Comparison of ENCODE assay signal across 17 cellular contexts in the genomic region with DNA sequence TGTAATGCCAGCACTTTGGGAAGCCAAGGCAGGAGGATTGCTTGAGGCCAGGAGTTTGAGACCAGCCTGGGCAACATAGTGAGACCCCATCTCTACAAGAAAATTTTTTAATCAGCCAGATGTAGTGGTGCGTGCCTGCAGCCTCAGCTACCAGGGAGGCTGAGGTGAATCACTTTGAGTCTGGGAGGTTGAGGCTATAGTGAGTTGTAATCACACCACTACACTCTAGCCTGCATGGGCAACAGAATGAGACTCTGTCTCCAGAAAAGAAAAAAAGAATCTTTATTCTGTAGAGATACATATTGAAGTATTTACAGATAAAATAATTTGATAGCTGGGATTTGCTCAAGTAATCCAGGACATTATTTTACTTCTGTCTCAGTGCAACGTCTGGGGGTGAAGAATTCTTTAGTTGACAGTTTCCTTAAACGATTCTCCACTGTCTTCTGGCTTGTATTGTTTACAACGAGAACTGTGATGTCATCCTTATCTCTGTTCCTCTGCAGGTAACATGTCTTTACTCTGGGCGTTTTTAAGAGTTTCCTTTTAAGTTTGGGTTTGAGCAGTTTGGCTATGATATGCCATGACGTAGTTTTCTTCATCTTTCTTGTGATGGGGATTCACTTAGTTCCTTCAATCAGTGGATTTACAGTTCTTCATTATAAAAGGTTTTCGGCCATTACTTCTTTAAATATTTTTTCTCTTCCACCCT. TPM values are rescaled to one million over a fixed set of nuclear protein-coding genes. Genes with fewer than 3 reads are reported as not detected.
DNase-seq lines count a peak whose midpoint lies in the region; ATAC-seq, FAIRE-seq and TF ChIP-seq lines count a peak whose summit lies in the region.
"Had no signal": no experiment of that assay in that cellular context is flagged by ENCODE, and none has a peak within 500 bp of the region (broad histone marks: within the 10 kb centered on the region; RNA-seq: fewer than 3 reads in every experiment).

No MANE protein-coding gene starts in this region.

- H3K27ac Mint-ChIP-seq in activated CD8-positive, alpha-beta T cell treated with anti-CD3 and anti-CD28 coated beads for 36 hours, result no peak overlapping the region
- H3K27ac Mint-ChIP-seq in activated CD8-positive, alpha-beta T cell treated with anti-CD3 and anti-CD28 coated beads, Interleukin-2, amount 10 ng/mL, durations not matched to agents 7 days and 5 days, result no peak overlapping the region

- H3K4me1 ChIP-seq in mesodermal cell (ENCODE audit: control insufficient read depth, insufficient read depth, low read length, poor library complexity, severe bottlenecking), result peaks cover 23% of the 10 kb centered on the region

- no peaks in the 10 kb centered on the region for H3K9me3 Mint-ChIP-seq in activated CD8-positive, alpha-beta T cell treated with anti-CD3 and anti-CD28 coated beads for 36 hours
- no peaks in the 10 kb centered on the region for H3K9me3 Mint-ChIP-seq in activated CD8-positive, alpha-beta T cell treated with anti-CD3 and anti-CD28 coated beads, Interleukin-2, amount 10 ng/mL, durations not matched to agents 7 days and 5 days (ENCODE audit: insufficient read depth)

- peaks cover 35% of the 10 kb centered on the region for H3K36me3 Mint-ChIP-seq in activated CD8-positive, alpha-beta T cell treated with anti-CD3 and anti-CD28 coated beads for 36 hours (ENCODE audit: low read depth)
- peaks cover 19% of the 10 kb centered on the region for H3K36me3 Mint-ChIP-seq in activated CD8-positive, alpha-beta T cell treated with anti-CD3 and anti-CD28 coated beads, Interleukin-2, amount 10 ng/mL, durations not matched to agents 7 days and 5 days (ENCODE audit: low read depth)

- FAIRE-seq in D721Med (lab: Jason Lieb, UNC) (peak; percentile 16), frontal cortex (lab: Jason Lieb, UNC) (no peak)

- H3K9me3 ChIP-seq in mesodermal cell (ENCODE audit: control insufficient read depth, low read length), result no peaks in the 10 kb centered on the region

- H3K4me3 ChIP-seq in mesodermal cell (ENCODE audit: extremely low read depth, insufficient read depth, low read length, poor library complexity, severe bottlenecking), result no peak overlapping the region
- H3K4me3 ChIP-seq: GM23248, PC-9 had no signal

- H3K4me3 Mint-ChIP-seq in activated CD8-positive, alpha-beta T cell treated with anti-CD3 and anti-CD28 coated beads for 36 hours, result no peak overlapping the region
- H3K4me3 Mint-ChIP-seq in activated CD8-positive, alpha-beta T cell treated with anti-CD3 and anti-CD28 coated beads, Interleukin-2, amount 10 ng/mL, durations not matched to agents 7 days and 5 days, result no peak overlapping the region

- H3K27ac ChIP-seq in mesodermal cell (ENCODE audit: low read depth, low read length, severe bottlenecking), result peak overlapping the region; percentile 13
- H3K27ac ChIP-seq: GM23248, PC-9 had no signal

- CTCF ChIA-PET in activated CD8-positive, alpha-beta T cell treated with anti-CD3 and anti-CD28 coated beads for 36 hours (lab: Charles Lee), result interaction anchor here (0.8 to 1.0 kb wide), 2 partner anchors 9 to 20 kb away, joined by 3 read pairs; no protein-coding TSS in a partner anchor
- CTCF ChIA-PET in activated CD8-positive, alpha-beta T cell treated with anti-CD3 and anti-CD28 coated beads, Interleukin-2, amount 10 ng/mL, durations not matched to agents 7 days and 5 days (lab: Charles Lee), result interaction anchor here (1.1 kb wide), 2 partner anchors 18 to 387 kb away, joined by 3 read pairs; no protein-coding TSS in a partner anchor

- ATAC-seq in activated CD8-positive, alpha-beta T cell treated with anti-CD3 and anti-CD28 coated beads for 36 hours, result peak; percentile 45
- ATAC-seq in activated CD8-positive, alpha-beta T cell treated with anti-CD3 and anti-CD28 coated beads, Interleukin-2, amount 10 ng/mL, durations not matched to agents 7 days and 5 days, result no peak

- H3K36me3 ChIP-seq in mesodermal cell (ENCODE audit: control insufficient read depth, insufficient read depth, low read length), result peaks cover 44% of the 10 kb centered on the region

- no peak for DNase-seq in activated CD8-positive, alpha-beta T cell treated with anti-CD3 and anti-CD28 coated beads for 36 hours
- no peak for DNase-seq in activated CD8-positive, alpha-beta T cell treated with anti-CD3 and anti-CD28 coated beads, Interleukin-2, amount 10 ng/mL, durations not matched to agents 7 days and 5 days
- DNase-seq in D721Med (ENCODE audit: insufficient read length, low spot score) (no peak), amniotic epithelial cell (ENCODE audit: low read depth) (peak; percentile 67), NCI-H2171 treated with DMSO at 0.1 percent for 48 hours (lab: John Stamatoyannopoulos, UW) (no peak), SKM-1 treated with dmso at 0.1 percent for 144 hours (lab: John Stamatoyannopoulos, UW; ENCODE audit: unreplicated experiment) (no peak), frontal cortex (ENCODE audit: low spot score in 2 of 2) (no peak)
- DNase-seq: C1 segment of cervical spinal cord, DMS79, GM23248, NCI-H146, NCI-H2107, NCI-H446, NCI-H748 treated with DMSO at 0.1 percent for 48 hours, PC-9, Right ventricle myocardium superior had no signal

- H3K27me3 Mint-ChIP-seq in activated CD8-positive, alpha-beta T cell treated with anti-CD3 and anti-CD28 coated beads for 36 hours, result no peaks in the 10 kb centered on the region
- H3K27me3 Mint-ChIP-seq in activated CD8-positive, alpha-beta T cell treated with anti-CD3 and anti-CD28 coated beads, Interleukin-2, amount 10 ng/mL, durations not matched to agents 7 days and 5 days (ENCODE audit: low read depth), result no peaks in the 10 kb centered on the region

- no peak for TF ChIP-seq CTCF in activated CD8-positive, alpha-beta T cell treated with anti-CD3 and anti-CD28 coated beads for 36 hours (IDR thresholded peaks at IDR 0.05)
- no peak for TF ChIP-seq CTCF in D721Med (IDR thresholded peaks at IDR 0.05; ENCODE audit: insufficient read depth, missing control alignments)

- intact Hi-C loops in activated CD8-positive, alpha-beta T cell treated with anti-CD3 and anti-CD28 coated beads for 36 hours (cut with micrococcal nuclease), result no loop called here

- WGBS in mesodermal cell (ENCODE audit: insufficient coverage in 2 of 2), 2 experiments, result no CpG with 5 or more reads among the region's 7 CpGs

- POLR2A ChIA-PET in activated CD8-positive, alpha-beta T cell treated with anti-CD3 and anti-CD28 coated beads for 36 hours (lab: Charles Lee), result interaction anchor here (1.1 kb wide), 1 partner anchor 20 kb away, joined by 4 read pairs; no protein-coding TSS in a partner anchor
- POLR2A ChIA-PET in activated CD8-positive, alpha-beta T cell treated with anti-CD3 and anti-CD28 coated beads, Interleukin-2, amount 10 ng/mL, durations not matched to agents 7 days and 5 days (lab: Charles Lee), result no interaction called here

- H3K4me1 Mint-ChIP-seq in activated CD8-positive, alpha-beta T cell treated with anti-CD3 and anti-CD28 coated beads for 36 hours (ENCODE audit: low read depth), result peaks cover 41% of the 10 kb centered on the region
- peaks cover 8% of the 10 kb centered on the region for H3K4me1 Mint-ChIP-seq in activated CD8-positive, alpha-beta T cell treated with anti-CD3 and anti-CD28 coated beads, Interleukin-2, amount 10 ng/mL, durations not matched to agents 7 days and 5 days (ENCODE audit: low read depth)

RNA-seq across cellular contexts. Expression of a gene that starts 26.3 kb away (rescaled TPM):
- total RNA-seq in activated CD8-positive, alpha-beta T cell treated with anti-CD3 and anti-CD28 coated beads for 36 hours, result 10 to 100 TPM; 46.6 to 47.4 TPM
- 10 to 100 TPM; 58.8 to 60.2 TPM for total RNA-seq in activated CD8-positive, alpha-beta T cell treated with anti-CD3 and anti-CD28 coated beads, Interleukin-2, amount 10 ng/mL, durations not matched to agents 7 days and 5 days
- polyA plus RNA-seq in mesodermal cell (2013, experiment 1 of 2), result 84.0 TPM
- 76.6 TPM for polyA plus RNA-seq in mesodermal cell (2013, experiment 2 of 2)
- 46.5 TPM for total RNA-seq in frontal cortex
